1 cellular context compared by ENCODE assay signal in the genomic region with DNA sequence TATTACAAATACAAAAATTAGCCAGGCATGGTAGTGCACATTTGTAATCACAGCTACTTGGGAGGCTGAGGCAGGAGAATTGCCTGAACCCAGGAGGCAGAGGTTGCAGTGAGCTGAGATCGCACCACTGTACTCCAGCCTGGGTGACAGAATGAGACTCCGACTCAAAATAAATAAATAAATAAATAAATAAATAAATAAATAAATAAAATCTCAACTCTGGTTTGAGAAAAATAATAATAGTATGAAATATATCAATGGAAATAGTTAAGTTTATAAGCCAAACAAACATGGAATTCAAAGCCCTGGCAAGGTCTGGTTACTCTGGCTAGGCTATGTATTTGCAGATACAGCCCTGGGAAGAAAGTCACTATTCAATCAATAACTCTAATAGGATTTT.
TF ChIP-seq lines count a peak whose summit lies in the region.

No MANE protein-coding gene starts in this region.

TF ChIP-seq in HCT116, 20 proteins besides CTCF, POLR2A, EP300 and RAD21:
- 0 out of 2 replicates have a peak, but pooled peaks have one; percentile 0 for TF ChIP-seq EGR1 (IDR thresholded peaks at IDR 0.05; ENCODE audit: low read depth)
